8 cellular contexts compared by ENCODE assay signal in genomic region chr13:110915874-110916670, GRCh38. TPM values are rescaled to one million over a fixed set of nuclear protein-coding genes. Genes with fewer than 3 reads are reported as not detected.
DNase-seq lines count a peak whose midpoint lies in the region; ATAC-seq, FAIRE-seq and TF ChIP-seq lines count a peak whose summit lies in the region.

No MANE protein-coding gene starts in this region.

- peak overlapping the region; percentile 80 for H3K4me2 ChIP-seq in keratinocyte (ENCODE audit: control insufficient read depth, extremely low read depth, insufficient read depth, low read depth, low read length)

- H3K27ac ChIP-seq in keratinocyte (ENCODE audit: control insufficient read depth, insufficient read depth, low read length) (peak overlapping the region; percentile 81), subcutaneous abdominal adipose tissue (ENCODE audit: low read depth, low read length) (peak overlapping the region; percentile 99)

- H3K4me3 ChIP-seq in MG63, result peak overlapping the region; percentile 64
- H3K4me3 ChIP-seq in astrocyte of the cerebellum (ENCODE audit: low read depth, low read length), result peak overlapping the region; percentile 92
- peak overlapping the region; percentile 69 to 94 (median 74) for H3K4me3 ChIP-seq in keratinocyte (ENCODE audit: control insufficient read depth in 2 of 3, extremely low read depth in 1 of 3, insufficient read depth in 2 of 3, low read depth in 1 of 3, low read length in 3 of 3)
- peak overlapping the region; percentile 64 to 85 (median 77) for H3K4me3 ChIP-seq in subcutaneous abdominal adipose tissue (ENCODE audit: low read depth in 1 of 5, low read length in 5 of 5)

- H3K9me1 ChIP-seq in keratinocyte (ENCODE audit: control insufficient read depth, extremely low read depth, insufficient read depth, low read length), result no peaks in the 10 kb centered on the region

- H3K4me1 ChIP-seq in keratinocyte (ENCODE audit: control insufficient read depth, extremely low read depth, insufficient read depth, low read length) (peaks cover 26% of the 10 kb centered on the region), subcutaneous abdominal adipose tissue (ENCODE audit: control insufficient read depth in 5 of 5, insufficient read depth in 5 of 5, low read length in 5 of 5) (peaks cover 0 to 40% (median 30%) of the 10 kb centered on the region in 5 donors)

- peak overlapping the region; percentile 86 for H3K9ac ChIP-seq in keratinocyte (ENCODE audit: control insufficient read depth, extremely low read depth, insufficient read depth, low read length)
- peak overlapping the region; percentile 91 to 96 (median 95) for H3K9ac ChIP-seq in subcutaneous abdominal adipose tissue (ENCODE audit: low read length in 5 of 5)

- H3K79me2 ChIP-seq in keratinocyte (ENCODE audit: control insufficient read depth, insufficient read depth, low read length), result peaks cover 27% of the 10 kb centered on the region

- dilution Hi-C loops in keratinocyte (cut with MboI; ENCODE audit: extremely low pct_ligation_motif_present, low sequenced_read_pairs), result no loop called here

- H3K9me3 ChIP-seq in MG63 (no peaks in the 10 kb centered on the region), keratinocyte (ENCODE audit: control insufficient read depth, low read depth, low read length) (no peaks in the 10 kb centered on the region), subcutaneous abdominal adipose tissue (ENCODE audit: control insufficient read depth in 5 of 5, low read length in 5 of 5) (no peaks in the 10 kb centered on the region)

- peak overlapping the region; percentile 85 for H2AFZ ChIP-seq in keratinocyte (ENCODE audit: control insufficient read depth, low read length)

- FAIRE-seq in keratinocyte (lab: Jason Lieb, UNC) (peak; percentile 49), HTR-8/SVneo (lab: Jason Lieb, UNC) (no peak)

- H3K36me3 ChIP-seq in MG63 (peaks cover 9% of the 10 kb centered on the region), keratinocyte (ENCODE audit: control insufficient read depth in 2 of 2, extremely low read depth in 1 of 2, insufficient read depth in 2 of 2, low read length in 2 of 2) (no peaks in the 10 kb centered on the region), subcutaneous abdominal adipose tissue (ENCODE audit: control insufficient read depth in 5 of 5, insufficient read depth in 5 of 5, low read length in 5 of 5) (no peaks in the 10 kb centered on the region)

- H4K20me1 ChIP-seq in keratinocyte (ENCODE audit: control insufficient read depth, extremely low read depth, insufficient read depth, low read length), result peaks cover 5% of the 10 kb centered on the region

- TF ChIP-seq CTCF in astrocyte of the cerebellum (IDR thresholded peaks at IDR 0.05; ENCODE audit: low read depth, low read length, missing control alignments) (no peak), keratinocyte (optimal IDR thresholded peaks at IDR 0.05 in 1 of 3, IDR thresholded peaks at IDR 0.05 in 1 of 3, conservative IDR thresholded peaks at IDR 0.05 in 1 of 3; ENCODE audit: extremely low read depth in 1 of 3, insufficient read depth in 2 of 3, low read length in 3 of 3) (no peak)

- DNase-seq in ELR (ENCODE audit: low read depth) (peak; percentile 57), MG63 (no peak), astrocyte of the cerebellum (ENCODE audit: low read depth) (no peak), keratinocyte (ENCODE audit: low read depth, low spot score) (no peak), HTR-8/SVneo (ENCODE audit: insufficient read length, low spot score) (no peak)

- H3K27me3 ChIP-seq in MG63 (no peaks in the 10 kb centered on the region), keratinocyte (ENCODE audit: control insufficient read depth, extremely low read depth, insufficient read depth, low read length) (no peaks in the 10 kb centered on the region), subcutaneous abdominal adipose tissue (ENCODE audit: control insufficient read depth in 5 of 5, insufficient read depth in 4 of 5, low read length in 5 of 5) (peaks cover 0 to under 1% (median 0%) of the 10 kb centered on the region in 5 donors)

- in situ Hi-C loops in astrocyte of the cerebellum (cut with HindIII; ENCODE audit: low sequenced_read_pairs), result no loop called here

- no peak for ATAC-seq in HG02763 (IDR thresholded peaks at IDR 0.05; ENCODE audit: unreplicated experiment)
- no peak for ATAC-seq in GM19455 (IDR thresholded peaks at IDR 0.05; ENCODE audit: unreplicated experiment)

RNA-seq across cellular contexts. Expression of gene ANKRD10, which starts 1.2 kb away (rescaled TPM):
- 35.9 and 78.6 TPM in 2 replicates for total RNA-seq in MG63 (2014; rRNA removed; shearing (Covaris generic); ENCODE audit: low replicate concordance)
- 27.8 to 58.1 TPM (median 34.5 TPM) in 3 replicates for polyA plus RNA-seq in keratinocyte
- polyA plus RNA-seq in keratinocyte (2011; ENCODE audit: low read depth), result 27.5 TPM
- polyA plus RNA-seq in keratinocyte (2011; cell fraction: cytosol; rRNA removed), result 9.2 and 13.7 TPM in 2 replicates
- 106 and 124 TPM in 2 replicates for polyA plus RNA-seq in keratinocyte (2011; cell fraction: nucleus; rRNA removed)
- 18.2 and 28.9 TPM in 2 replicates for polyA plus RNA-seq in keratinocyte (2012; ENCODE audit: low replicate concordance)
- polyA minus RNA-seq in keratinocyte, result 14.5 to 49.4 TPM (median 25.4 TPM) in 3 replicates
- polyA minus RNA-seq in keratinocyte (2011; cell fraction: cytosol; rRNA and poly(A)+ RNA removed), result 16.7 TPM
- 63.9 and 91.4 TPM in 2 replicates for polyA minus RNA-seq in keratinocyte (2011; cell fraction: nucleus; rRNA and poly(A)+ RNA removed)
